In genomic region chr19:24054044-24054935, GRCh38 we compare ENCODE assay signal across 8 cellular contexts. TPM values are rescaled to one million over a fixed set of nuclear protein-coding genes. Genes with fewer than 3 reads are reported as not detected.
DNase-seq lines count a peak whose midpoint lies in the region; ATAC-seq and TF ChIP-seq lines count a peak whose summit lies in the region.

No MANE protein-coding gene starts in this region.

- peak overlapping the region; percentile 66 for H3K27ac Mint-ChIP-seq in activated T-helper 2 cell treated with anti-CD3 and anti-CD28 coated beads, Interferon-gamma antibody, Interleukin-2, Interleukin-4, amounts not matched to agents 10 μg/mL and 5 μg/mL and 100 μg/mL, durations not matched to agents 14 hours and 24 hours and 36 hours

- no peaks in the 10 kb centered on the region for H3K4me1 ChIP-seq in colonic mucosa

- ATAC-seq in HG02884 (IDR thresholded peaks at IDR 0.05; ENCODE audit: unreplicated experiment) (peak; percentile 58), left colon (peak; percentile 81), HG03520 (IDR thresholded peaks at IDR 0.05; ENCODE audit: unreplicated experiment) (no peak), HG02623 (IDR thresholded peaks at IDR 0.05; ENCODE audit: unreplicated experiment) (no peak), HG03439 (IDR thresholded peaks at IDR 0.05; ENCODE audit: unreplicated experiment) (no peak)

- intact Hi-C loops in activated T-helper 2 cell treated with anti-CD3 and anti-CD28 coated beads, Interferon-gamma antibody, Interleukin-2, Interleukin-4, amounts not matched to agents 10 μg/mL and 5 μg/mL and 100 μg/mL, durations not matched to agents 14 hours and 24 hours and 36 hours (cut with micrococcal nuclease), result loop anchor here (2.0 to 5.0 kb wide), 2 partner anchors 21 to 33 kb away; partner anchors contain the start of gene ZNF254
- intact Hi-C loops in left colon (cut with DNase I, micrococcal nuclease) (no loop called here), colonic mucosa (cut with DNase I) (no loop called here)

- H3K27me3 ChIP-seq in colonic mucosa, result no peaks in the 10 kb centered on the region

- H3K9me3 ChIP-seq in colonic mucosa, result no peaks in the 10 kb centered on the region

- H3K4me3 ChIP-seq in AG10803 (ENCODE audit: low read length) (no peak overlapping the region), colonic mucosa (no peak overlapping the region)

- H3K27ac ChIP-seq in colonic mucosa, result no peak overlapping the region

- H3K27me3 Mint-ChIP-seq in activated T-helper 2 cell treated with anti-CD3 and anti-CD28 coated beads, Interferon-gamma antibody, Interleukin-2, Interleukin-4, amounts not matched to agents 10 μg/mL and 5 μg/mL and 100 μg/mL, durations not matched to agents 14 hours and 24 hours and 36 hours (ENCODE audit: low read depth), result no peaks in the 10 kb centered on the region

- H3K4me3 Mint-ChIP-seq in activated T-helper 2 cell treated with anti-CD3 and anti-CD28 coated beads, Interferon-gamma antibody, Interleukin-2, Interleukin-4, amounts not matched to agents 10 μg/mL and 5 μg/mL and 100 μg/mL, durations not matched to agents 14 hours and 24 hours and 36 hours (ENCODE audit: low read depth), result no peak overlapping the region

- TF ChIP-seq CTCF in AG10803 (conservative IDR thresholded peaks at IDR 0.05; ENCODE audit: low read length), result no peak
- no peak for TF ChIP-seq CTCF in colonic mucosa (IDR thresholded peaks at IDR 0.05)

- peaks cover 9% of the 10 kb centered on the region for H3K36me3 ChIP-seq in colonic mucosa

- peaks cover 83% of the 10 kb centered on the region for H3K36me3 Mint-ChIP-seq in activated T-helper 2 cell treated with anti-CD3 and anti-CD28 coated beads, Interferon-gamma antibody, Interleukin-2, Interleukin-4, amounts not matched to agents 10 μg/mL and 5 μg/mL and 100 μg/mL, durations not matched to agents 14 hours and 24 hours and 36 hours (ENCODE audit: low read depth)

- peaks cover 20% of the 10 kb centered on the region for H3K4me1 Mint-ChIP-seq in activated T-helper 2 cell treated with anti-CD3 and anti-CD28 coated beads, Interferon-gamma antibody, Interleukin-2, Interleukin-4, amounts not matched to agents 10 μg/mL and 5 μg/mL and 100 μg/mL, durations not matched to agents 14 hours and 24 hours and 36 hours (ENCODE audit: low read depth)

- DNase-seq in AG10803 (ENCODE audit: low read depth), result peak; percentile 84
- no peak for DNase-seq in activated T-helper 2 cell treated with anti-CD3 and anti-CD28 coated beads, Interferon-gamma antibody, Interleukin-2, Interleukin-4, amounts not matched to agents 10 μg/mL and 5 μg/mL and 100 μg/mL, durations not matched to agents 14 hours and 24 hours and 36 hours (ENCODE audit: low spot score)
- DNase-seq in left colon, result no peak
- DNase-seq in colonic mucosa, result no peak

- no peak overlapping the region for H3K9ac ChIP-seq in colonic mucosa (ENCODE audit: low read depth in 2 of 2, low read length in 2 of 2)

- no peaks in the 10 kb centered on the region for H3K9me3 Mint-ChIP-seq in activated T-helper 2 cell treated with anti-CD3 and anti-CD28 coated beads, Interferon-gamma antibody, Interleukin-2, Interleukin-4, amounts not matched to agents 10 μg/mL and 5 μg/mL and 100 μg/mL, durations not matched to agents 14 hours and 24 hours and 36 hours

RNA-seq across cellular contexts. Expression of gene ZNF254, which starts 32.7 kb away (rescaled TPM):
- total RNA-seq in activated T-helper 2 cell treated with anti-CD3 and anti-CD28 coated beads, Interferon-gamma antibody, Interleukin-2, Interleukin-4, amounts not matched to agents 10 μg/mL and 5 μg/mL and 100 μg/mL, durations not matched to agents 14 hours and 24 hours and 36 hours, result 8.7 and 11.5 TPM in 2 replicates
- total RNA-seq in left colon, result 10 to 100 TPM; 13.3 to 18.3 TPM
- total RNA-seq in colonic mucosa, result 10 to 100 TPM; 11.2 to 14.1 TPM

Comparison
In these comparisons a context has a peak if more than half of its experiments do, and no peak if none do; other contexts are left out.
1. ATAC-seq: peak in HG02884 (single experiment) and left colon (single experiment); none in HG03520 (single experiment), HG02623 (single experiment) and HG03439 (single experiment).